Comparison of ENCODE assay signal across 29 cellular contexts in genomic region chr10:52772623-52773022, GRCh38. TPM values are rescaled to one million over a fixed set of nuclear protein-coding genes. Genes with fewer than 3 reads are reported as not detected.
"Had no signal": no experiment of that assay in that cellular context is flagged by ENCODE, and none has a peak within 500 bp of the region (broad histone marks: within the 10 kb centered on the region; RNA-seq: fewer than 3 reads in every experiment).

Gene MBL2, minus strand, starts transcription at chr10:52772784. Its CDS starts 1,149 bp downstream, at chr10:52771635.

- DNase-seq: activated CD4-positive, alpha-beta T cell treated with anti-CD3 and anti-CD28 coated beads for 36 hours; activated CD4-positive, alpha-beta T cell treated with anti-CD3 and anti-CD28 coated beads, Interleukin-2, amount 10 ng/mL, durations not matched to agents 7 days and 5 days; activated CD4-positive, alpha-beta T cell treated with anti-CD3 and anti-CD28 coated beads, Interleukin-2, amount 50 U/mL, for 48 hours; activated CD8-positive, alpha-beta T cell treated with anti-CD3 and anti-CD28 coated beads, Interleukin-2, amount 10 ng/mL, durations not matched to agents 7 days and 5 days; activated gamma-delta T cell treated with Interleukin-2 at 50 U/mL for 16 hours; activated naive CD4-positive, alpha-beta T cell treated with anti-CD3 and anti-CD28 coated beads for 36 hours; activated T-cell treated with anti-CD3 and anti-CD28 coated beads, Interleukin-2, amount 50 U/mL, for 4 hours; adrenal gland; body of pancreas; Kasumi-1; KG1; NCI-H1048; NCI-H1105 treated with DMSO at 0.1 percent for 48 hours; NCI-H1436; NCI-H1694; NCI-H1930; NCI-H345; NCI-H524 treated with DMSO at 0.1 percent for 48 hours; Right ventricle myocardium superior had no signal

- H3K36me3 ChIP-seq: adrenal gland, breast epithelium, MG63 had no signal

- H3K9me3 ChIP-seq: adrenal gland, body of pancreas, breast epithelium, MG63 had no signal

- H3K4me1 Mint-ChIP-seq: activated CD4-positive, alpha-beta T cell treated with anti-CD3 and anti-CD28 coated beads for 36 hours; activated CD4-positive, alpha-beta T cell treated with anti-CD3 and anti-CD28 coated beads, Interleukin-2, amount 10 ng/mL, durations not matched to agents 7 days and 5 days; WTC11 had no signal

- H3K4me3 Mint-ChIP-seq: activated CD4-positive, alpha-beta T cell treated with anti-CD3 and anti-CD28 coated beads for 36 hours; activated CD4-positive, alpha-beta T cell treated with anti-CD3 and anti-CD28 coated beads, Interleukin-2, amount 10 ng/mL, durations not matched to agents 7 days and 5 days; activated CD8-positive, alpha-beta T cell treated with anti-CD3 and anti-CD28 coated beads, Interleukin-2, amount 10 ng/mL, durations not matched to agents 7 days and 5 days; activated naive CD4-positive, alpha-beta T cell treated with anti-CD3 and anti-CD28 coated beads for 36 hours; activated T-cell treated with anti-CD3 and anti-CD28 coated beads, Interleukin-2, amount 50 U/mL, for 4 hours; activated T-helper 1 cell treated with anti-CD3 and anti-CD28 coated beads, Interleukin-12 subunit alpha, Interleukin-12 subunit beta, Interleukin-2, Interleukin-4 antibody, amounts not matched to agents 30 ng/mL and 10 ng/mL and 1 ng/mL, durations not matched to agents 14 hours and 24 hours and 36 hours; T-helper 1 cell treated with Interleukin-12 subunit alpha and Interleukin-12 subunit beta and Interleukin-4 antibody, amounts not matched to agents 30 μg/mL and 1 μg/mL, for 36 hours; WTC11 had no signal

- ATAC-seq: activated CD4-positive, alpha-beta T cell treated with anti-CD3 and anti-CD28 coated beads for 36 hours; activated CD4-positive, CD25-positive, alpha-beta regulatory T cell treated with anti-CD3 and anti-CD28 coated beads, Interleukin-2, amount 50 U/mL, for 24 hours; activated CD8-positive, alpha-beta T cell treated with anti-CD3 and anti-CD28 coated beads, Interleukin-2, amount 10 ng/mL, durations not matched to agents 7 days and 5 days; activated naive CD4-positive, alpha-beta T cell treated with anti-CD3 and anti-CD28 coated beads, Interleukin-2, amount 50 U/mL, for 72 hours; activated T-cell treated with anti-CD3 and anti-CD28 coated beads, Interleukin-2, amount 50 U/mL, for 4 hours; body of pancreas; WTC11 had no signal

- H3K36me3 Mint-ChIP-seq: activated naive CD4-positive, alpha-beta T cell treated with anti-CD3 and anti-CD28 coated beads, Interleukin-2, amount 50 U/mL, for 72 hours; WTC11 had no signal

- H3K4me1 ChIP-seq: adrenal gland, breast epithelium had no signal

- H3K9me3 Mint-ChIP-seq: activated CD4-positive, alpha-beta T cell treated with anti-CD3 and anti-CD28 coated beads, Interleukin-2, amount 10 ng/mL, durations not matched to agents 7 days and 5 days; activated naive CD4-positive, alpha-beta T cell treated with anti-CD3 and anti-CD28 coated beads for 36 hours; activated T-cell treated with anti-CD3 and anti-CD28 coated beads, Interleukin-2, amount 50 U/mL, for 4 hours; activated T-helper 1 cell treated with anti-CD3 and anti-CD28 coated beads, Interleukin-12 subunit alpha, Interleukin-12 subunit beta, Interleukin-2, Interleukin-4 antibody, amounts not matched to agents 30 ng/mL and 10 ng/mL and 1 ng/mL, durations not matched to agents 14 hours and 24 hours and 36 hours; T-helper 1 cell treated with Interleukin-12 subunit alpha and Interleukin-12 subunit beta and Interleukin-4 antibody, amounts not matched to agents 30 μg/mL and 1 μg/mL, for 36 hours; WTC11 had no signal

- H3K4me3 ChIP-seq: adrenal gland, body of pancreas, breast epithelium, MG63 had no signal

- H3K27me3 Mint-ChIP-seq: activated CD4-positive, alpha-beta T cell treated with anti-CD3 and anti-CD28 coated beads for 36 hours; activated CD4-positive, alpha-beta T cell treated with anti-CD3 and anti-CD28 coated beads, Interleukin-2, amount 10 ng/mL, durations not matched to agents 7 days and 5 days had no signal

- H3K27me3 ChIP-seq: adrenal gland, body of pancreas, breast epithelium, MG63 had no signal

- H3K27ac Mint-ChIP-seq: activated CD4-positive, alpha-beta T cell treated with anti-CD3 and anti-CD28 coated beads for 36 hours; activated CD4-positive, alpha-beta T cell treated with anti-CD3 and anti-CD28 coated beads, Interleukin-2, amount 10 ng/mL, durations not matched to agents 7 days and 5 days; activated CD8-positive, alpha-beta T cell treated with anti-CD3 and anti-CD28 coated beads, Interleukin-2, amount 10 ng/mL, durations not matched to agents 7 days and 5 days; activated naive CD4-positive, alpha-beta T cell treated with anti-CD3 and anti-CD28 coated beads for 36 hours; activated naive CD4-positive, alpha-beta T cell treated with anti-CD3 and anti-CD28 coated beads, Interleukin-2, amount 50 U/mL, for 72 hours; activated T-helper 1 cell treated with anti-CD3 and anti-CD28 coated beads, Interleukin-12 subunit alpha, Interleukin-12 subunit beta, Interleukin-2, Interleukin-4 antibody, amounts not matched to agents 30 ng/mL and 10 ng/mL and 1 ng/mL, durations not matched to agents 14 hours and 24 hours and 36 hours; T-helper 1 cell treated with Interleukin-12 subunit alpha and Interleukin-12 subunit beta and Interleukin-4 antibody, amounts not matched to agents 30 μg/mL and 1 μg/mL, for 36 hours; WTC11 had no signal

- FAIRE-seq: astrocyte had no signal

- H3K27ac ChIP-seq: adrenal gland, body of pancreas, breast epithelium had no signal

RNA-seq across cellular contexts. Expression of gene MBL2, which starts in this region (rescaled TPM):
- total RNA-seq: activated CD4-positive, alpha-beta T cell treated with anti-CD3 and anti-CD28 coated beads for 36 hours; activated CD4-positive, alpha-beta T cell treated with anti-CD3 and anti-CD28 coated beads, Interleukin-2, amount 10 ng/mL, durations not matched to agents 7 days and 5 days; activated CD8-positive, alpha-beta T cell treated with anti-CD3 and anti-CD28 coated beads, Interleukin-2, amount 10 ng/mL, durations not matched to agents 7 days and 5 days; activated naive CD4-positive, alpha-beta T cell treated with anti-CD3 and anti-CD28 coated beads for 36 hours; activated naive CD4-positive, alpha-beta T cell treated with anti-CD3 and anti-CD28 coated beads, Interleukin-2, amount 50 U/mL, for 72 hours; activated T-cell treated with anti-CD3 and anti-CD28 coated beads, Interleukin-2, amount 50 U/mL, for 4 hours; activated T-helper 1 cell treated with anti-CD3 and anti-CD28 coated beads, Interleukin-12 subunit alpha, Interleukin-12 subunit beta, Interleukin-2, Interleukin-4 antibody, amounts not matched to agents 30 ng/mL and 10 ng/mL and 1 ng/mL, durations not matched to agents 14 hours and 24 hours and 36 hours; astrocyte; body of pancreas; breast epithelium; cardiac septum; NCI-H460; Right ventricle myocardium superior; WTC11 had no signal
